In the genomic region with DNA sequence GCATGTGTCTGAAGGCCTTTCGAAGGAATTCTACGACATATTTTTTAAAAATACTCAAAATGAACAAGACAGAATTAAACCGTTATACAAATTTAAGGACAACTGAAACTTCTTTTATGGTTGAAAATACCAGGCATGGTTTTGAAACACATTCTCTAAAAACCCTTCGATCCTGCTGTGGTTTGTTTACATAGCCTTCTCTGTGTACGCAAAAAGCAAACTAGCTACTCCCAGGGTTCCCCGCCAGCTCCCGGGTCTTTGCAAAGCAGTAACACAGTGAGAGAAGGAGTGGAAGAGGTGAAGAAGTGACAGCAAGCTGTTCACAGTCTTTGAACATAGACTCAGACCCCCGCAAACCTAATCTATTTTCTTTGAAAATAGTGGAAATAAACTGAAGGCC, we compare ENCODE assay signal across 13 cellular contexts. TPM values are rescaled to one million over a fixed set of nuclear protein-coding genes. Genes with fewer than 3 reads are reported as not detected.
DNase-seq lines count a peak whose midpoint lies in the region; ATAC-seq and TF ChIP-seq lines count a peak whose summit lies in the region.
"Had no signal": no experiment of that assay in that cellular context is flagged by ENCODE, and none has a peak within 500 bp of the region (broad histone marks: within the 10 kb centered on the region; RNA-seq: fewer than 3 reads in every experiment).

No MANE protein-coding gene starts in this region.

- H3K4me2 ChIP-seq in GM23248 (ENCODE audit: unreplicated experiment) = no peak overlapping the region
- H3K4me2 ChIP-seq: SK-N-SH had no signal

- peaks cover 93% of the 10 kb centered on the region for H3K4me1 Mint-ChIP-seq in activated T-cell treated with anti-CD3 and anti-CD28 coated beads, Interleukin-2, amount 50 U/mL, for 24 hours (ENCODE audit: low read depth)
- H3K4me1 Mint-ChIP-seq in T-cell (peaks cover 84 to 87% (median 86%) of the 10 kb centered on the region in 3 donors), endodermal cell (peaks cover 10% of the 10 kb centered on the region)

- H3K27me3 ChIP-seq in endodermal cell (ENCODE audit: control insufficient read depth, insufficient read depth, low read length, poor library complexity, severe bottlenecking) = peaks cover 27% of the 10 kb centered on the region
- H3K27me3 ChIP-seq in GM23248 (replicated peaks; ENCODE audit: insufficient read depth) = no peaks in the 10 kb centered on the region
- H3K27me3 ChIP-seq in suprapubic skin = no peaks in the 10 kb centered on the region
- H3K27me3 ChIP-seq: sigmoid colon had no signal

- no peaks in the 10 kb centered on the region for H3K36me3 ChIP-seq in endodermal cell (ENCODE audit: control insufficient read depth, insufficient read depth, low read length)
- peaks cover 6% of the 10 kb centered on the region; the same call in 1 of the 2 replicates for H3K36me3 ChIP-seq in GM23248 (ENCODE audit: low read depth)
- peaks cover 11% of the 10 kb centered on the region for H3K36me3 ChIP-seq in suprapubic skin

- H3K36me3 Mint-ChIP-seq in activated T-cell treated with anti-CD3 and anti-CD28 coated beads, Interleukin-2, amount 50 U/mL, for 24 hours (ENCODE audit: low read depth) = no peaks in the 10 kb centered on the region
- H3K36me3 Mint-ChIP-seq in T-cell (peaks cover 13% of the 10 kb centered on the region), endodermal cell (ENCODE audit: low read depth) (peaks cover 9% of the 10 kb centered on the region)

- H3K27ac ChIP-seq in endodermal cell (ENCODE audit: low read depth, low read length) = no peak overlapping the region
- H3K27ac ChIP-seq in GM23248 = no peak overlapping the region
- H3K27ac ChIP-seq in suprapubic skin = no peak overlapping the region
- H3K27ac ChIP-seq: sigmoid colon had no signal

- ATAC-seq in T-cell (replicated peaks in 1 of 4) = peak in 2 of 4 experiments; percentile 0 to 5

- no peaks in the 10 kb centered on the region for H3K9me2 ChIP-seq in GM23248 (ENCODE audit: insufficient read depth)
- H3K9me2 ChIP-seq: SK-N-SH had no signal

- H4K20me1 ChIP-seq in GM23248 (ENCODE audit: insufficient read depth) = no peaks in the 10 kb centered on the region

- in situ Hi-C loops in GM23248 (cut with MboI) = no loop called here

- peaks cover 7% of the 10 kb centered on the region for H3K9me3 ChIP-seq in endodermal cell (ENCODE audit: control insufficient read depth, low read length)
- H3K9me3 ChIP-seq in GM23248 (ENCODE audit: low read depth) = no peaks in the 10 kb centered on the region
- no peaks in the 10 kb centered on the region for H3K9me3 ChIP-seq in suprapubic skin
- H3K9me3 ChIP-seq: sigmoid colon, SK-N-SH had no signal

- TF ChIP-seq EP300 in suprapubic skin (IDR thresholded peaks at IDR 0.05) = no peak

- H3K27ac Mint-ChIP-seq in activated T-cell treated with anti-CD3 and anti-CD28 coated beads, Interleukin-2, amount 50 U/mL, for 24 hours = peak overlapping the region; percentile 94
- H3K27ac Mint-ChIP-seq in T-cell (peak overlapping the region; percentile 100), endodermal cell (no peak overlapping the region)

- no peaks in the 10 kb centered on the region for H3K9me3 Mint-ChIP-seq in activated T-cell treated with anti-CD3 and anti-CD28 coated beads, Interleukin-2, amount 50 U/mL, for 24 hours
- H3K9me3 Mint-ChIP-seq in T-cell (no peaks in the 10 kb centered on the region), endodermal cell (peaks cover 15% of the 10 kb centered on the region)

- no peak overlapping the region for H3K9ac ChIP-seq in endodermal cell (ENCODE audit: extremely low read depth, low read length, poor library complexity, severe bottlenecking)
- H3K9ac ChIP-seq in GM23248 = no peak overlapping the region
- H3K9ac ChIP-seq: SK-N-SH had no signal

- POLR2A ChIA-PET in T-cell (lab: Charles Lee) = interaction anchor here (0.5 to 0.9 kb wide), 5 partner anchors 10 to 247 kb away, joined by 3 to 6 read pairs (median 4); no protein-coding TSS in a partner anchor

- H3K4me3 ChIP-seq in endodermal cell (ENCODE audit: low read length) (no peak overlapping the region), GM23248 (no peak overlapping the region), suprapubic skin (no peak overlapping the region)
- H3K4me3 ChIP-seq: sigmoid colon had no signal

- no peak overlapping the region for H2AFZ ChIP-seq in GM23248

- 75% methylated on average over 2 to 8 of the region's 8 CpGs for WGBS in endodermal cell (ENCODE audit: insufficient coverage in 1 of 2, insufficient read length in 1 of 2), 2 experiments
- 96 to 98% methylated on average over 8 of the region's 8 CpGs for WGBS in GM23248 (ENCODE audit: low coverage in 1 of 2, low lambda C conversion rate in 2 of 2, missing lambda C conversion rate in 2 of 2), 2 experiments
- WGBS in suprapubic skin = 86% methylated on average over 8 of the region's 8 CpGs

- no peak for DNase-seq in activated T-cell treated with anti-CD3 and anti-CD28 coated beads, Interleukin-2, amount 50 U/mL, for 24 hours
- no peak for DNase-seq in activated T-cell treated with anti-CD3 and anti-CD28 coated beads, Interleukin-2, amount 50 U/mL, for 1 hour
- DNase-seq in T-cell (peak in 3 of 34 experiments; percentile 14 to 25 (median 15)), endodermal cell (no peak), smooth muscle cell of the brain vasculature (ENCODE audit: low read depth, low spot score) (peak; percentile 55), GM23248 (no peak), suprapubic skin (ENCODE audit: low spot score in 2 of 2) (no peak), NCI-H1092 (lab: John Stamatoyannopoulos, UW) (no peak)
- DNase-seq: amygdala, NCI-H1048, NCI-H82, sigmoid colon, SK-N-SH had no signal

- TF ChIP-seq CTCF in endodermal cell (conservative IDR thresholded peaks at IDR 0.05) (no peak), suprapubic skin (IDR thresholded peaks at IDR 0.05) (no peak)

- H3K4me3 Mint-ChIP-seq in activated T-cell treated with anti-CD3 and anti-CD28 coated beads, Interleukin-2, amount 50 U/mL, for 24 hours = peak overlapping the region; percentile 71
- H3K4me3 Mint-ChIP-seq in T-cell = peak overlapping the region; percentile 63 to 86 (median 73)
- peak overlapping the region; percentile 6 for H3K4me3 Mint-ChIP-seq in endodermal cell

- no peak for TF ChIP-seq POLR2A in suprapubic skin (IDR thresholded peaks at IDR 0.05)

- CTCF ChIA-PET in T-cell (lab: Charles Lee) = interaction anchor here in 1 of 2 donors (0.7 to 1.0 kb wide), 2 partner anchors 42 to 1236 kb away, joined by 3 to 4 read pairs; no protein-coding TSS in a partner anchor

- H3K4me1 ChIP-seq in endodermal cell (ENCODE audit: control insufficient read depth, insufficient read depth, low read length) (peaks cover 4% of the 10 kb centered on the region), GM23248 (ENCODE audit: insufficient read depth) (peaks cover 2% of the 10 kb centered on the region; the same call in 1 of the 2 replicates), suprapubic skin (peaks cover 26% of the 10 kb centered on the region)
- H3K4me1 ChIP-seq: sigmoid colon had no signal

- no peaks in the 10 kb centered on the region for H3F3A ChIP-seq in GM23248 (ENCODE audit: insufficient read depth)

- H3K27me3 Mint-ChIP-seq in activated T-cell treated with anti-CD3 and anti-CD28 coated beads, Interleukin-2, amount 50 U/mL, for 24 hours = no peaks in the 10 kb centered on the region
- H3K27me3 Mint-ChIP-seq in T-cell = no peaks in the 10 kb centered on the region
- peaks cover 39% of the 10 kb centered on the region for H3K27me3 Mint-ChIP-seq in endodermal cell (ENCODE audit: insufficient read depth)

- H3K79me2 ChIP-seq in GM23248 (ENCODE audit: insufficient read depth) = no peaks in the 10 kb centered on the region

RNA-seq across cellular contexts. Expression of a gene that starts 2.2 kb away (rescaled TPM):
- total RNA-seq in T-cell = 100 to 1,000 TPM; 203 to 274 (median 243) TPM
- 10 to 100 TPM; 17.3 to 19.5 TPM for total RNA-seq in endodermal cell
- 2.7 TPM for polyA plus RNA-seq in endodermal cell (2013, experiment 1 of 2)
- polyA plus RNA-seq in endodermal cell (2013, experiment 2 of 2) = 3.1 TPM
- under 0.01 and 0.65 TPM in 2 replicates for total RNA-seq in GM23248 (2014; rRNA removed; shearing (Covaris generic))
- polyA plus RNA-seq in GM23248 (2016; fragmentation: Nextera tagmentation; extraction: Ambion mirVana) = 0.34 and 0.77 TPM in 2 replicates
- 10 to 100 TPM; 28.0 to 61.7 (median 33.4) TPM for total RNA-seq in suprapubic skin
- polyA plus RNA-seq: SK-N-SH had no signal

Comparison
In these comparisons a context has a peak if more than half of its experiments do, and no peak if none do; other contexts are left out.
1. H3K4me3 Mint-ChIP-seq: peak in every context shown above with its lines; median percentile 73 in T-cell; 71 in activated T-cell treated with anti-CD3 and anti-CD28 coated beads, Interleukin-2, amount 50 U/mL, for 24 hours; 6 in endodermal cell.
2. RNA of a gene that starts 2.2 kb away (total RNA-seq): 203 to 274 TPM in T-cell, 28.0 to 61.7 TPM in suprapubic skin and 17.3 to 19.5 TPM in endodermal cell; under 0.01 to 0.65 TPM in GM23248; every median in the first group is over 10 times any median in the second.